In genomic region chr12:48958049-48958388, GRCh38 we compare ENCODE assay signal across 8 cellular contexts. TPM values are rescaled to one million over a fixed set of nuclear protein-coding genes. Genes with fewer than 3 reads are reported as not detected.
DNase-seq lines count a peak whose midpoint lies in the region; ATAC-seq, FAIRE-seq and TF ChIP-seq lines count a peak whose summit lies in the region.

No MANE protein-coding gene starts in this region.

- H3K36me3 ChIP-seq in astrocyte (ENCODE audit: insufficient read depth, low read length) (peaks cover 5% of the 10 kb centered on the region), mesodermal cell (ENCODE audit: control insufficient read depth, insufficient read depth, low read length) (peaks cover 29% of the 10 kb centered on the region)

- H3K36me3 Mint-ChIP-seq in astrocyte (ENCODE audit: low read depth, unreplicated experiment) = no peaks in the 10 kb centered on the region

- no peaks in the 10 kb centered on the region for H3K27me3 ChIP-seq in right cardiac atrium (ENCODE audit: control insufficient read depth, insufficient read depth)
- peaks cover 3% of the 10 kb centered on the region for H3K27me3 ChIP-seq in astrocyte (ENCODE audit: insufficient read depth, low read length)

- no peaks in the 10 kb centered on the region for H3K27me3 Mint-ChIP-seq in astrocyte (ENCODE audit: low read depth, unreplicated experiment)

- peaks cover 20% of the 10 kb centered on the region for H3K4me1 Mint-ChIP-seq in astrocyte (ENCODE audit: low read depth, unreplicated experiment)

- H3K4me1 ChIP-seq in right cardiac atrium (ENCODE audit: control insufficient read depth, insufficient read depth, low read length) (peaks cover 2% of the 10 kb centered on the region), astrocyte (ENCODE audit: insufficient read depth, low read length) (peaks cover 15% of the 10 kb centered on the region), mesodermal cell (ENCODE audit: control insufficient read depth, insufficient read depth, low read length, poor library complexity, severe bottlenecking) (peaks cover 26% of the 10 kb centered on the region)

- intact Hi-C loops in right cardiac atrium (cut with DNase I) = no loop called here
- intact Hi-C loops in Right ventricle myocardium inferior (cut with DNase I) = no loop called here

- FAIRE-seq in astrocyte (lab: Jason Lieb, UNC) = no peak

- H3K79me2 ChIP-seq in astrocyte (ENCODE audit: insufficient read depth, low read length) = peaks cover 41% of the 10 kb centered on the region

- H2AFZ ChIP-seq in astrocyte (ENCODE audit: low read depth, low read length) = peak overlapping the region; percentile 90

- DNase-seq in right cardiac atrium = no peak
- DNase-seq in Right ventricle myocardium inferior (ENCODE audit: missing footprints) = no peak
- no peak for DNase-seq in astrocyte (ENCODE audit: low read depth)
- DNase-seq in activated CD8-positive, alpha-beta memory T cell treated with anti-CD3 and anti-CD28 coated beads, Interleukin-2, amount 50 U/mL, for 4 hours = no peak
- DNase-seq in HuH-7.5 (ENCODE audit: low spot score) = no peak
- no peak for DNase-seq in KG1 (lab: John Stamatoyannopoulos, UW)

- H3K27ac ChIP-seq in right cardiac atrium (ENCODE audit: low read length) = no peak overlapping the region
- H3K27ac ChIP-seq in astrocyte (ENCODE audit: low read depth, low read length) = no peak overlapping the region
- no peak overlapping the region for H3K27ac ChIP-seq in mesodermal cell (ENCODE audit: low read depth, low read length, severe bottlenecking)

- H3K4me3 ChIP-seq in right cardiac atrium (ENCODE audit: low read length) (peak overlapping the region; percentile 83), astrocyte (ENCODE audit: insufficient read depth, low read depth, low read length) (peak overlapping the region; percentile 88), mesodermal cell (ENCODE audit: extremely low read depth, insufficient read depth, low read length, poor library complexity, severe bottlenecking) (peak overlapping the region; percentile 98)

- WGBS in right cardiac atrium = 25% methylated on average over 3 of the region's 3 CpGs
- WGBS in mesodermal cell (ENCODE audit: insufficient coverage in 2 of 2), 2 experiments = 43 to 66% methylated on average over 1 to 2 of the region's 3 CpGs

- no peak for TF ChIP-seq CTCF in astrocyte (IDR thresholded peaks at IDR 0.05; ENCODE audit: insufficient read depth, low read depth, low read length)

- H3K4me2 ChIP-seq in astrocyte (ENCODE audit: low read length) = peak overlapping the region; percentile 93

- peaks cover 33% of the 10 kb centered on the region for H4K20me1 ChIP-seq in astrocyte (ENCODE audit: insufficient read depth, low read length)

- ATAC-seq in right cardiac atrium = no peak
- ATAC-seq in Right ventricle myocardium inferior = no peak
- ATAC-seq in HG03442 (IDR thresholded peaks at IDR 0.05; ENCODE audit: unreplicated experiment) = no peak

- peak overlapping the region; percentile 93 for H3K9ac ChIP-seq in astrocyte (ENCODE audit: low read length)

- no peaks in the 10 kb centered on the region for H3K9me3 Mint-ChIP-seq in astrocyte (ENCODE audit: unreplicated experiment)

- peak overlapping the region; percentile 68 for H3K27ac Mint-ChIP-seq in astrocyte (ENCODE audit: unreplicated experiment)

- no peaks in the 10 kb centered on the region for H3K9me3 ChIP-seq in right cardiac atrium (ENCODE audit: control insufficient read depth, low read length)
- H3K9me3 ChIP-seq in astrocyte (ENCODE audit: insufficient read depth, low read depth, low read length) = no peaks in the 10 kb centered on the region
- H3K9me3 ChIP-seq in mesodermal cell (ENCODE audit: control insufficient read depth, low read length) = no peaks in the 10 kb centered on the region

- H3K4me3 Mint-ChIP-seq in astrocyte (ENCODE audit: unreplicated experiment) = peak overlapping the region; percentile 97

RNA-seq across cellular contexts. Expression of gene ARF3, which starts 0.7 kb away (rescaled TPM):
- 10 to 100 TPM; 75.6 to 94.8 (median 80.6) TPM for total RNA-seq in right cardiac atrium
- 65.0 TPM for polyA plus RNA-seq in right cardiac atrium
- 49.6 TPM for total RNA-seq in Right ventricle myocardium inferior
- 209 and 229 TPM in 2 replicates for total RNA-seq in astrocyte
- 128 TPM for polyA plus RNA-seq in mesodermal cell (2013, experiment 1 of 2)
- polyA plus RNA-seq in mesodermal cell (2013, experiment 2 of 2) = 108 TPM

RNA-seq across cellular contexts. Expression of gene WNT10B, which starts 13.5 kb away (rescaled TPM):
- total RNA-seq in right cardiac atrium (1 to 10 TPM in 1 of 4 donors, under 1 TPM in 3; 0.57 to 1.7 (median 0.73) TPM), Right ventricle myocardium inferior (0.43 TPM), astrocyte (0.79 and 1.1 TPM in 2 replicates)
- polyA plus RNA-seq in right cardiac atrium = 0.66 TPM
- 1.1 TPM for polyA plus RNA-seq in mesodermal cell (2013, experiment 1 of 2)
- polyA plus RNA-seq in mesodermal cell (2013, experiment 2 of 2) = 1.3 TPM

RNA-seq across cellular contexts. Expression of gene WNT1, which starts 20.1 kb away (rescaled TPM):
- total RNA-seq in right cardiac atrium = not detected
- polyA plus RNA-seq in right cardiac atrium = not detected
- not detected for total RNA-seq in Right ventricle myocardium inferior
- total RNA-seq in astrocyte = not detected in 2 replicates
- 2.5 TPM for polyA plus RNA-seq in mesodermal cell (2013, experiment 1 of 2)
- 2.0 TPM for polyA plus RNA-seq in mesodermal cell (2013, experiment 2 of 2)

RNA-seq across cellular contexts. Expression of gene FKBP11, which starts 32.7 kb away (rescaled TPM):
- total RNA-seq in right cardiac atrium (10 to 100 TPM in 3 of 4 donors, 1 to 10 TPM in 1; 3.9 to 14.8 (median 12.3) TPM), Right ventricle myocardium inferior (3.7 TPM), astrocyte (47.4 and 51.2 TPM in 2 replicates)
- 7.6 TPM for polyA plus RNA-seq in right cardiac atrium
- polyA plus RNA-seq in mesodermal cell (2013, experiment 1 of 2) = 18.6 TPM
- polyA plus RNA-seq in mesodermal cell (2013, experiment 2 of 2) = 19.8 TPM

RNA-seq across cellular contexts. Expression of gene DDN, which starts 41.2 kb away (rescaled TPM):
- 1 to 10 TPM in 2 of 4 donors, under 1 TPM in 2; 0.42 to 2.8 (median 1.1) TPM for total RNA-seq in right cardiac atrium
- polyA plus RNA-seq in right cardiac atrium = 1.6 TPM
- 0.49 TPM for total RNA-seq in Right ventricle myocardium inferior
- total RNA-seq in astrocyte = 0.50 and 0.55 TPM in 2 replicates
- 0.63 TPM for polyA plus RNA-seq in mesodermal cell (2013, experiment 1 of 2)
- polyA plus RNA-seq in mesodermal cell (2013, experiment 2 of 2) = 0.40 TPM
